10 cellular contexts compared by ENCODE assay signal in the genomic region with DNA sequence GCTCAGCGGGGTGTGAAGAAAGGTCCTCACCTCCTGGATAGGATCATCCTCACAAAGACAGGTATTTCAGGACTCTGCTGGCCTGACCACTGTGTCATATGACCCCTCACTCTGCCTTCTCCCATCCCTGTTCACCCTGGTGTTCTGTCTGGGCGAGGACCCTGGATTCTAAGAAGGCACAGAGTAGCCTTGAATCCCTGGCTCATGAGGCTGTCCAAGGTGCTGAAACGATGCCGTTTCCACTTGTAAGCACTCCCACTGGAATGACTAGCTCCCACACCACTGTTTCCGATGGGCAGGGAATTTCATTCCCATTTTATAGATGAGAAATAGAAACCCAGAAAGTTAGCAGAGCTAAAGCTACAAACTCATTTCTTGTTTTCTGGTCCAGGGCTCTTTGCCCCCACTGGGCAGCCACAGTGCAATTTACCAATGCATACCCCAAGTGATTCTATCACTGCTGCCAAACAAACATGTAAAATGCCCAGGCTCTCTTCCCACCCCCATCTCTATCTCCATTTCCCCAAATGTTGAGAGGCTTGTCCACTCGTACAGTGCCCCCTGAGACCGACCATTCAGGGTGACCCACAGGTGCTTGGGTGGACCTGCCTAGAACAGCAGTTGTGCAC.
DNase-seq lines count a peak whose midpoint lies in the region; ATAC-seq, FAIRE-seq and TF ChIP-seq lines count a peak whose summit lies in the region.
"Had no signal": no experiment of that assay in that cellular context is flagged by ENCODE, and none has a peak within 500 bp of the region (broad histone marks: within the 10 kb centered on the region; RNA-seq: fewer than 3 reads in every experiment).

No MANE protein-coding gene starts in this region.

- H3K4me1 ChIP-seq in GM12878 (ENCODE audit: control insufficient read depth, insufficient read depth, low read length) = no peaks in the 10 kb centered on the region

- no peak for TF ChIP-seq POLR2A in GM12878 (IDR thresholded peaks at IDR 0.05; ENCODE audit: low read depth, low read length)

- H4K20me1 ChIP-seq in GM12878 (ENCODE audit: control insufficient read depth, insufficient read depth) = no peaks in the 10 kb centered on the region; the same call in 1 of the 2 replicates

- H3K27me3 ChIP-seq in GM12878 (replicated peaks in 1 of 2; ENCODE audit: control insufficient read depth in 2 of 2, insufficient read depth in 2 of 2, low read length in 1 of 2) = no peaks in the 10 kb centered on the region

- TF ChIP-seq RAD21 in Ishikawa (IDR thresholded peaks at IDR 0.05; ENCODE audit: low read depth) = no peak
- no peak for TF ChIP-seq RAD21 in GM12878 (IDR thresholded peaks at IDR 0.05; ENCODE audit: insufficient read depth, low read depth, low read length)

- intact Hi-C loops in GM12878 (cut with micrococcal nuclease; ENCODE audit: unreplicated experiment) = no loop called here

- H3K9ac ChIP-seq in GM12878 (ENCODE audit: control insufficient read depth, insufficient read depth, low read length) = no peak overlapping the region

- H3K79me2 ChIP-seq in GM12878 (ENCODE audit: control insufficient read depth, insufficient read depth, low read length) = no peaks in the 10 kb centered on the region

- no peak for FAIRE-seq in GM12878 (lab: Jason Lieb, UNC)

- POLR2A ChIA-PET in GM12878 (lab: Charles Lee) = no interaction called here

- no TSS peak for BruUV-seq in GM12878 (replicated peaks; lab: Mats Ljungman, UMichigan)

- in situ Hi-C loops in GM12878 (cut with MboI) = no loop called here

- no peak overlapping the region for H3K4me2 ChIP-seq in GM12878 (ENCODE audit: control insufficient read depth, insufficient read depth)

- no peak overlapping the region for H2AFZ ChIP-seq in GM12878 (ENCODE audit: control insufficient read depth, low read depth, low read length)

- no peak for TF ChIP-seq EP300 in Ishikawa (IDR thresholded peaks at IDR 0.05; ENCODE audit: borderline replicate concordance)
- TF ChIP-seq EP300 in GM12878 (IDR thresholded peaks at IDR 0.05; ENCODE audit: borderline replicate concordance in 1 of 2, control insufficient read depth in 1 of 2, low read depth in 2 of 2, low read length in 2 of 2) = no peak

- CTCF ChIA-PET in GM12878 (lab: Yijun Ruan, JAX) = interaction anchor here (1.3 to 3.0 kb wide), 4 partner anchors 14 to 90 kb away, joined by 3 to 7 read pairs (median 4); no protein-coding TSS in a partner anchor

- peak; percentile 36; the same call in 1 of the 3 replicates for ATAC-seq in GM12878
- ATAC-seq in GM21515 (IDR thresholded peaks at IDR 0.05; ENCODE audit: unreplicated experiment) = no peak
- no peak for ATAC-seq in GM21360 (IDR thresholded peaks at IDR 0.05; ENCODE audit: unreplicated experiment)

- SMC1A ChIA-PET in GM12878 (lab: Charles Lee; ENCODE audit: uncharacterized antibody, unreplicated experiment) = interaction anchor here (2.1 to 2.6 kb wide), 2 partner anchors 31 to 35 kb away, joined by 9 to 11 read pairs; no protein-coding TSS in a partner anchor

- H3K9me3 ChIP-seq in GM12878 (replicated peaks; ENCODE audit: control insufficient read depth, insufficient read depth, low read length) = no peaks in the 10 kb centered on the region

- TF ChIP-seq CTCF in GM12878 (IDR thresholded peaks at IDR 0.05 in 2 of 3, conservative IDR thresholded peaks at IDR 0.05 in 1 of 3; ENCODE audit: control insufficient read depth in 2 of 3, extremely low read depth in 1 of 3, insufficient read depth in 1 of 3, low read depth in 3 of 3, low read length in 3 of 3) = no peak

- peak; percentile 38 for DNase-seq in EL
- no peak for DNase-seq in GM12878 (ENCODE audit: low read depth, low spot score)
- DNase-seq in left kidney (ENCODE audit: low read depth, low spot score) = peak; percentile 94
- no peak for DNase-seq in activated CD8-positive, alpha-beta memory T cell treated with anti-CD3 and anti-CD28 coated beads for 24 hours
- DNase-seq in NCI-H2171 treated with DMSO at 0.1 percent for 48 hours (lab: John Stamatoyannopoulos, UW) = no peak
- DNase-seq: NCI-H2081; stimulated activated naive CD4-positive, alpha-beta T cell treated with Interleukin-2 at 50 U/mL for 16 hours had no signal

- H3K36me3 ChIP-seq in GM12878 (ENCODE audit: control insufficient read depth in 2 of 2, insufficient read depth in 2 of 2, low read length in 1 of 2) = no peaks in the 10 kb centered on the region

- no peak overlapping the region for H3K27ac ChIP-seq in GM12878 (ENCODE audit: control insufficient read depth, insufficient read depth)

- no peak overlapping the region for H3K4me3 ChIP-seq in GM12878

- 45% methylated on average over 7 of the region's 7 CpGs for WGBS in GM12878 (ENCODE audit: insufficient coverage, insufficient replicate concordance, low lambda C conversion rate, missing lambda C conversion rate)

- RAD21 ChIA-PET in GM12878 (lab: Charles Lee; ENCODE audit: unreplicated experiment) = interaction anchor here (1.1 kb wide), 1 partner anchor 34 kb away, joined by 3 read pairs; no protein-coding TSS in a partner anchor

TF ChIP-seq in Ishikawa, 13 proteins besides CTCF, POLR2A, EP300 and RAD21:
- TF ChIP-seq, protein P1, sequence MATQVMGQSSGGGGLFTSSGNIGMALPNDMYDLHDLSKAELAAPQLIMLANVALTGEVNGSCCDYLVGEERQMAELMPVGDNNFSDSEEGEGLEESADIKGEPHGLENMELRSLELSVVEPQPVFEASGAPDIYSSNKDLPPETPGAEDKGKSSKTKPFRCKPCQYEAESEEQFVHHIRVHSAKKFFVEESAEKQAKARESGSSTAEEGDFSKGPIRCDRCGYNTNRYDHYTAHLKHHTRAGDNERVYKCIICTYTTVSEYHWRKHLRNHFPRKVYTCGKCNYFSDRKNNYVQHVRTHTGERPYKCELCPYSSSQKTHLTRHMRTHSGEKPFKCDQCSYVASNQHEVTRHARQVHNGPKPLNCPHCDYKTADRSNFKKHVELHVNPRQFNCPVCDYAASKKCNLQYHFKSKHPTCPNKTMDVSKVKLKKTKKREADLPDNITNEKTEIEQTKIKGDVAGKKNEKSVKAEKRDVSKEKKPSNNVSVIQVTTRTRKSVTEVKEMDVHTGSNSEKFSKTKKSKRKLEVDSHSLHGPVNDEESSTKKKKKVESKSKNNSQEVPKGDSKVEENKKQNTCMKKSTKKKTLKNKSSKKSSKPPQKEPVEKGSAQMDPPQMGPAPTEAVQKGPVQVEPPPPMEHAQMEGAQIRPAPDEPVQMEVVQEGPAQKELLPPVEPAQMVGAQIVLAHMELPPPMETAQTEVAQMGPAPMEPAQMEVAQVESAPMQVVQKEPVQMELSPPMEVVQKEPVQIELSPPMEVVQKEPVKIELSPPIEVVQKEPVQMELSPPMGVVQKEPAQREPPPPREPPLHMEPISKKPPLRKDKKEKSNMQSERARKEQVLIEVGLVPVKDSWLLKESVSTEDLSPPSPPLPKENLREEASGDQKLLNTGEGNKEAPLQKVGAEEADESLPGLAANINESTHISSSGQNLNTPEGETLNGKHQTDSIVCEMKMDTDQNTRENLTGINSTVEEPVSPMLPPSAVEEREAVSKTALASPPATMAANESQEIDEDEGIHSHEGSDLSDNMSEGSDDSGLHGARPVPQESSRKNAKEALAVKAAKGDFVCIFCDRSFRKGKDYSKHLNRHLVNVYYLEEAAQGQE (IDR thresholded peaks at IDR 0.05; ENCODE audit: low read depth) = peak; percentile 94
- TF ChIP-seq, protein P2, sequence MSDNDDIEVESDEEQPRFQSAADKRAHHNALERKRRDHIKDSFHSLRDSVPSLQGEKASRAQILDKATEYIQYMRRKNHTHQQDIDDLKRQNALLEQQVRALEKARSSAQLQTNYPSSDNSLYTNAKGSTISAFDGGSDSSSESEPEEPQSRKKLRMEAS (IDR thresholded peaks at IDR 0.05) = no peak

TF ChIP-seq in GM12878, 131 proteins besides CTCF, POLR2A, EP300 and RAD21:
- TF ChIP-seq RBBP5 (conservative IDR thresholded peaks at IDR 0.05) (no peak), SMAD5 (IDR thresholded peaks at IDR 0.05; ENCODE audit: low read depth) (no peak), IKZF1 (conservative IDR thresholded peaks at IDR 0.05) (0 out of 2 replicates have a peak, but pooled peaks have one; percentile 11)
- TF ChIP-seq, protein P1 (IDR thresholded peaks at IDR 0.05; ENCODE audit: low read depth, low read length) = peak; percentile 91
TF ChIP-seq in GM12878: peak in this region for 2.

Comparison
In these comparisons a context has a peak if more than half of its experiments do, and no peak if none do; other contexts are left out.
1. DNase-seq: peak in EL (single experiment) and left kidney (single experiment); none in GM12878 (single experiment), activated CD8-positive, alpha-beta memory T cell treated with anti-CD3 and anti-CD28 coated beads for 24 hours (single experiment) and NCI-H2171 treated with DMSO at 0.1 percent for 48 hours (single experiment).